In genomic region chr1:93744299-93744988, GRCh38 we compare ENCODE assay signal across 17 cellular contexts.
DNase-seq lines count a peak whose midpoint lies in the region; ATAC-seq and TF ChIP-seq lines count a peak whose summit lies in the region.
"Had no signal": no experiment of that assay in that cellular context is flagged by ENCODE, and none has a peak within 500 bp of the region (broad histone marks: within the 10 kb centered on the region; RNA-seq: fewer than 3 reads in every experiment).

No MANE protein-coding gene starts in this region.

- H3K27me3 Mint-ChIP-seq in activated CD8-positive, alpha-beta T cell treated with anti-CD3 and anti-CD28 coated beads for 36 hours = peaks cover 4% of the 10 kb centered on the region
- H3K27me3 Mint-ChIP-seq in activated CD8-positive, alpha-beta T cell treated with anti-CD3 and anti-CD28 coated beads, Interleukin-2, amount 10 ng/mL, durations not matched to agents 7 days and 5 days (ENCODE audit: low read depth) = no peaks in the 10 kb centered on the region
- H3K27me3 Mint-ChIP-seq in stimulated activated memory B cell treated with anti-CD40 and anti-IgM and Interleukin-4, amounts not matched to agents 10 μg/mL and 1 μg/mL and 100 μg/mL, for 72 hours = no peaks in the 10 kb centered on the region

- no peak overlapping the region for H3K27ac ChIP-seq in body of pancreas
- H3K27ac ChIP-seq: gastrocnemius medialis, right lobe of liver, SJSA1 had no signal

- no peak overlapping the region for H3K4me3 Mint-ChIP-seq in activated CD8-positive, alpha-beta T cell treated with anti-CD3 and anti-CD28 coated beads for 36 hours
- no peak overlapping the region for H3K4me3 Mint-ChIP-seq in activated CD8-positive, alpha-beta T cell treated with anti-CD3 and anti-CD28 coated beads, Interleukin-2, amount 10 ng/mL, durations not matched to agents 7 days and 5 days
- no peak overlapping the region for H3K4me3 Mint-ChIP-seq in stimulated activated memory B cell treated with anti-CD40 and anti-IgM and Interleukin-4, amounts not matched to agents 10 μg/mL and 1 μg/mL and 100 μg/mL, for 72 hours
- H3K4me3 Mint-ChIP-seq: activated naive CD8-positive, alpha-beta T cell treated with anti-CD3 and anti-CD28 coated beads, Interleukin-2, amount 10 ng/mL, durations not matched to agents 7 days and 5 days had no signal

- no peak for TF ChIP-seq POLR2A in body of pancreas (IDR thresholded peaks at IDR 0.05)

- POLR2A ChIA-PET in activated CD8-positive, alpha-beta T cell treated with anti-CD3 and anti-CD28 coated beads for 36 hours (lab: Charles Lee) = no interaction called here
- POLR2A ChIA-PET in activated CD8-positive, alpha-beta T cell treated with anti-CD3 and anti-CD28 coated beads, Interleukin-2, amount 10 ng/mL, durations not matched to agents 7 days and 5 days (lab: Charles Lee) = no interaction called here

- H3K4me1 Mint-ChIP-seq in activated CD8-positive, alpha-beta T cell treated with anti-CD3 and anti-CD28 coated beads for 36 hours (ENCODE audit: low read depth) = peaks cover 18% of the 10 kb centered on the region
- H3K4me1 Mint-ChIP-seq in activated CD8-positive, alpha-beta T cell treated with anti-CD3 and anti-CD28 coated beads, Interleukin-2, amount 10 ng/mL, durations not matched to agents 7 days and 5 days (ENCODE audit: low read depth) = peaks cover 9% of the 10 kb centered on the region
- peaks cover 25% of the 10 kb centered on the region for H3K4me1 Mint-ChIP-seq in stimulated activated memory B cell treated with anti-CD40 and anti-IgM and Interleukin-4, amounts not matched to agents 10 μg/mL and 1 μg/mL and 100 μg/mL, for 72 hours

- H3K36me3 Mint-ChIP-seq in activated CD8-positive, alpha-beta T cell treated with anti-CD3 and anti-CD28 coated beads for 36 hours (ENCODE audit: low read depth) = no peaks in the 10 kb centered on the region
- no peaks in the 10 kb centered on the region for H3K36me3 Mint-ChIP-seq in activated CD8-positive, alpha-beta T cell treated with anti-CD3 and anti-CD28 coated beads, Interleukin-2, amount 10 ng/mL, durations not matched to agents 7 days and 5 days (ENCODE audit: low read depth)
- H3K36me3 Mint-ChIP-seq in stimulated activated memory B cell treated with anti-CD40 and anti-IgM and Interleukin-4, amounts not matched to agents 10 μg/mL and 1 μg/mL and 100 μg/mL, for 72 hours = peaks cover 5% of the 10 kb centered on the region

- ATAC-seq in activated CD8-positive, alpha-beta T cell treated with anti-CD3 and anti-CD28 coated beads for 36 hours = peak; percentile 64
- ATAC-seq in activated CD8-positive, alpha-beta T cell treated with anti-CD3 and anti-CD28 coated beads, Interleukin-2, amount 10 ng/mL, durations not matched to agents 7 days and 5 days = no peak
- ATAC-seq in GM21529 (IDR thresholded peaks at IDR 0.05; ENCODE audit: unreplicated experiment) (peak; percentile 62), body of pancreas (no peak)
- no peak for ATAC-seq in stimulated activated memory B cell treated with anti-CD40 and anti-IgM and Interleukin-4, amounts not matched to agents 10 μg/mL and 1 μg/mL and 100 μg/mL, for 72 hours
- ATAC-seq: gastrocnemius medialis, right lobe of liver had no signal

- DNase-seq in activated CD8-positive, alpha-beta T cell treated with anti-CD3 and anti-CD28 coated beads for 36 hours = peak; percentile 14
- DNase-seq in activated CD8-positive, alpha-beta T cell treated with anti-CD3 and anti-CD28 coated beads, Interleukin-2, amount 10 ng/mL, durations not matched to agents 7 days and 5 days = no peak
- DNase-seq in NCI-H69 (lab: John Stamatoyannopoulos, UW) (peak; percentile 77), COLO668 (lab: John Stamatoyannopoulos, UW; ENCODE audit: unreplicated experiment) (no peak), body of pancreas (no peak), anterior cingulate cortex (lab: John Stamatoyannopoulos, UW) (no peak)
- DNase-seq: activated naive CD8-positive, alpha-beta T cell treated with anti-CD3 and anti-CD28 coated beads, Interleukin-2, amount 10 ng/mL, durations not matched to agents 7 days and 5 days; central memory CD4-positive, alpha-beta T cell; gastrocnemius medialis; GF-D8; IMR-90; NCI-H1105; right lobe of liver; stimulated activated CD4-positive, alpha-beta T cell treated with anti-CD3 and anti-CD28 coated beads, Interleukin-4, amount 100 ng/mL, for 1 hour had no signal

- CTCF ChIA-PET in activated CD8-positive, alpha-beta T cell treated with anti-CD3 and anti-CD28 coated beads for 36 hours (lab: Charles Lee) = interaction anchor here (0.9 to 1.8 kb wide), 4 partner anchors 70 to 165 kb away, joined by 3 to 4 read pairs (median 3); partner anchors contain the start of gene GCLM
- CTCF ChIA-PET in activated CD8-positive, alpha-beta T cell treated with anti-CD3 and anti-CD28 coated beads, Interleukin-2, amount 10 ng/mL, durations not matched to agents 7 days and 5 days (lab: Charles Lee) = interaction anchor here (0.9 to 1.4 kb wide), 3 partner anchors 19 to 115 kb away, joined by 3 to 4 read pairs (median 3); no protein-coding TSS in a partner anchor

- 62 to 84% methylated on average over 7 of the region's 7 CpGs for WGBS in body of pancreas, 2 donors

- peaks cover 0 to 4% (median 0%) of the 10 kb centered on the region in 3 donors for H3K9me3 ChIP-seq in body of pancreas
- H3K9me3 ChIP-seq: gastrocnemius medialis, right lobe of liver, SJSA1 had no signal

- peaks cover 8% of the 10 kb centered on the region for H3K9me3 Mint-ChIP-seq in activated CD8-positive, alpha-beta T cell treated with anti-CD3 and anti-CD28 coated beads for 36 hours
- H3K9me3 Mint-ChIP-seq in activated CD8-positive, alpha-beta T cell treated with anti-CD3 and anti-CD28 coated beads, Interleukin-2, amount 10 ng/mL, durations not matched to agents 7 days and 5 days (ENCODE audit: insufficient read depth) = peaks cover 5% of the 10 kb centered on the region
- H3K9me3 Mint-ChIP-seq in stimulated activated memory B cell treated with anti-CD40 and anti-IgM and Interleukin-4, amounts not matched to agents 10 μg/mL and 1 μg/mL and 100 μg/mL, for 72 hours = peaks cover 8% of the 10 kb centered on the region

- H3K4me3 ChIP-seq in body of pancreas = no peak overlapping the region
- H3K4me3 ChIP-seq: gastrocnemius medialis, right lobe of liver, SJSA1 had no signal

- no peaks in the 10 kb centered on the region for H3K36me3 ChIP-seq in body of pancreas (replicated peaks in 1 of 2; ENCODE audit: insufficient read depth in 1 of 2, low read depth in 2 of 2)
- H3K36me3 ChIP-seq: gastrocnemius medialis, right lobe of liver, SJSA1 had no signal

- peaks cover 13% of the 10 kb centered on the region for H3K4me1 ChIP-seq in body of pancreas
- H3K4me1 ChIP-seq: right lobe of liver had no signal

- TF ChIP-seq CTCF in activated CD8-positive, alpha-beta T cell treated with anti-CD3 and anti-CD28 coated beads for 36 hours (IDR thresholded peaks at IDR 0.05) = no peak
- TF ChIP-seq CTCF in body of pancreas (IDR thresholded peaks at IDR 0.05) = no peak

- H3K27ac Mint-ChIP-seq in activated CD8-positive, alpha-beta T cell treated with anti-CD3 and anti-CD28 coated beads for 36 hours = no peak overlapping the region
- no peak overlapping the region for H3K27ac Mint-ChIP-seq in activated CD8-positive, alpha-beta T cell treated with anti-CD3 and anti-CD28 coated beads, Interleukin-2, amount 10 ng/mL, durations not matched to agents 7 days and 5 days
- peak overlapping the region; percentile 74 for H3K27ac Mint-ChIP-seq in stimulated activated memory B cell treated with anti-CD40 and anti-IgM and Interleukin-4, amounts not matched to agents 10 μg/mL and 1 μg/mL and 100 μg/mL, for 72 hours
- H3K27ac Mint-ChIP-seq: activated naive CD8-positive, alpha-beta T cell treated with anti-CD3 and anti-CD28 coated beads, Interleukin-2, amount 10 ng/mL, durations not matched to agents 7 days and 5 days had no signal

- no peaks in the 10 kb centered on the region for H3K27me3 ChIP-seq in body of pancreas
- H3K27me3 ChIP-seq: gastrocnemius medialis, right lobe of liver, SJSA1 had no signal

- intact Hi-C loops in activated CD8-positive, alpha-beta T cell treated with anti-CD3 and anti-CD28 coated beads for 36 hours (cut with micrococcal nuclease) = no loop called here
- intact Hi-C loops in body of pancreas (cut with DNase I) = no loop called here

Comparison
In these comparisons a context has a peak if more than half of its experiments do, and no peak if none do; other contexts are left out.
1. ATAC-seq: peak in activated CD8-positive, alpha-beta T cell treated with anti-CD3 and anti-CD28 coated beads for 36 hours (single experiment) and GM21529 (single experiment); none in activated CD8-positive, alpha-beta T cell treated with anti-CD3 and anti-CD28 coated beads, Interleukin-2, amount 10 ng/mL, durations not matched to agents 7 days and 5 days (single experiment), stimulated activated memory B cell treated with anti-CD40 and anti-IgM and Interleukin-4, amounts not matched to agents 10 μg/mL and 1 μg/mL and 100 μg/mL, for 72 hours (single experiment) and body of pancreas (single experiment).
2. DNase-seq: peak in activated CD8-positive, alpha-beta T cell treated with anti-CD3 and anti-CD28 coated beads for 36 hours (single experiment) and NCI-H69 (single experiment); none in activated CD8-positive, alpha-beta T cell treated with anti-CD3 and anti-CD28 coated beads, Interleukin-2, amount 10 ng/mL, durations not matched to agents 7 days and 5 days (single experiment), COLO668 (single experiment), body of pancreas (0 of 4) and anterior cingulate cortex (0 of 58).